1 cellular context compared by ENCODE assay signal in genomic region chr17:42458497-42459255, GRCh38.
TF ChIP-seq lines count a peak whose summit lies in the region.

ATP6V0A1 (plus strand) TSS chr17:42458878; CDS start chr17:42460895, 2,017 bp downstream.

TF ChIP-seq in HEK293, 187 proteins besides CTCF, POLR2A, EP300 and RAD21 (continued from another document and continues in another):
- peak; percentile 71; the same call in 1 of the 2 replicates for TF ChIP-seq ZBTB10 (tag by site-specific recombination; IDR thresholded peaks at IDR 0.05)
- peak; percentile 58 for TF ChIP-seq SP7 (tag by site-specific recombination; IDR thresholded peaks at IDR 0.05)
- peak; percentile 61 for TF ChIP-seq ZNF394 (tag by site-specific recombination; IDR thresholded peaks at IDR 0.05; ENCODE audit: borderline replicate concordance)
- TF ChIP-seq ZNF335 (tag by site-specific recombination; conservative IDR thresholded peaks at IDR 0.05): peak; percentile 80
- TF ChIP-seq ZNF324 (tag by site-specific recombination; IDR thresholded peaks at IDR 0.05): 0 out of 2 replicates have a peak, but pooled peaks have one; percentile 14
- TF ChIP-seq ZBTB20 (tag by site-specific recombination; IDR thresholded peaks at IDR 0.05): peak; percentile 17; the same call in 1 of the 2 replicates
- no peak for TF ChIP-seq ZNF184 (tag by site-specific recombination; IDR thresholded peaks at IDR 0.05)
- no peak for TF ChIP-seq ZNF26 (tag by site-specific recombination; IDR thresholded peaks at IDR 0.05)
- TF ChIP-seq ZNF37A (tag by site-specific recombination; IDR thresholded peaks at IDR 0.05): no peak
- peak; percentile 53; the same call in 1 of the 2 replicates for TF ChIP-seq ZNF777 (tag by site-specific recombination; IDR thresholded peaks at IDR 0.05; ENCODE audit: borderline replicate concordance)
- peak; percentile 76 for TF ChIP-seq ZNF2 (tag by site-specific recombination; IDR thresholded peaks at IDR 0.05)
- TF ChIP-seq ZNF266 (tag by site-specific recombination; IDR thresholded peaks at IDR 0.05; ENCODE audit: low read depth): no peak
- peak; percentile 53 for TF ChIP-seq KLF9 (tag by site-specific recombination; IDR thresholded peaks at IDR 0.05; ENCODE audit: low read depth)
- peak; percentile 61 for TF ChIP-seq ZFHX2 (tag by site-specific recombination; conservative IDR thresholded peaks at IDR 0.05)
- peak; percentile 80 for TF ChIP-seq ZXDB (tag by site-specific recombination; IDR thresholded peaks at IDR 0.05)
- TF ChIP-seq ATF2 (tag by site-specific recombination; IDR thresholded peaks at IDR 0.05; ENCODE audit: low read depth): peak; percentile 92
- TF ChIP-seq PRDM10 (tag by site-specific recombination; IDR thresholded peaks at IDR 0.05): peak; percentile 86
- TF ChIP-seq KLF17 (tag by site-specific recombination; IDR thresholded peaks at IDR 0.05): peak; percentile 48; the same call in 1 of the 2 replicates
- TF ChIP-seq ZEB2 (tag by site-specific recombination; IDR thresholded peaks at IDR 0.05): peak; percentile 32; the same call in 1 of the 2 replicates
- 0 out of 2 replicates have a peak, but pooled peaks have one; percentile 31 for TF ChIP-seq ZNF561 (tag by site-specific recombination; IDR thresholded peaks at IDR 0.05; ENCODE audit: borderline replicate concordance)
- 0 out of 2 replicates have a peak, but pooled peaks have one; percentile 35 for TF ChIP-seq YY2 (tag by site-specific recombination; IDR thresholded peaks at IDR 0.05)
- TF ChIP-seq ZNF23 (tag by site-specific recombination; IDR thresholded peaks at IDR 0.05; ENCODE audit: borderline replicate concordance): no peak
- TF ChIP-seq ZNF223 (tag by site-specific recombination; IDR thresholded peaks at IDR 0.05): peak; percentile 8; the same call in 1 of the 2 replicates
- peak; percentile 81 for TF ChIP-seq ZBTB1 (tag by site-specific recombination; IDR thresholded peaks at IDR 0.05)
- no peak for TF ChIP-seq ZNF426 (tag by site-specific recombination; IDR thresholded peaks at IDR 0.05)
- TF ChIP-seq ZNF843 (tag by site-specific recombination; IDR thresholded peaks at IDR 0.05): peak; percentile 35; the same call in 1 of the 2 replicates
- TF ChIP-seq ZNF600 (tag by site-specific recombination; IDR thresholded peaks at IDR 0.05): 0 out of 2 replicates have a peak, but pooled peaks have one; percentile 33
- peak; percentile 78 for TF ChIP-seq YY1 (tag by site-specific recombination; IDR thresholded peaks at IDR 0.05)
- TF ChIP-seq ZNF791 (tag by site-specific recombination; IDR thresholded peaks at IDR 0.05): no peak
- no peak for TF ChIP-seq ZBTB49 (tag by site-specific recombination; IDR thresholded peaks at IDR 0.05; ENCODE audit: low read depth)
- peak; percentile 70 for TF ChIP-seq GLIS1 (tag by site-specific recombination; IDR thresholded peaks at IDR 0.05)
- TF ChIP-seq ZNF629 (tag by site-specific recombination; IDR thresholded peaks at IDR 0.05): peak; percentile 80
- TF ChIP-seq PRDM6 (tag by site-specific recombination; IDR thresholded peaks at IDR 0.05): no peak
- TF ChIP-seq PATZ1 (tag by site-specific recombination; IDR thresholded peaks at IDR 0.05): peak; percentile 95
- 0 out of 2 replicates have a peak, but pooled peaks have one; percentile 31 for TF ChIP-seq PBX3 (CRISPR knock-in tag; IDR thresholded peaks at IDR 0.05)
- TF ChIP-seq SP3 (tag by site-specific recombination; IDR thresholded peaks at IDR 0.05): peak; percentile 57
- peak; percentile 64 for TF ChIP-seq ZBTB7A (tag by site-specific recombination; IDR thresholded peaks at IDR 0.05; ENCODE audit: low read depth)
- TF ChIP-seq ZNF558 (tag by site-specific recombination; IDR thresholded peaks at IDR 0.05): no peak; the same call in 1 of the 2 replicates
- TF ChIP-seq OVOL3 (tag by site-specific recombination; IDR thresholded peaks at IDR 0.05): 0 out of 2 replicates have a peak, but pooled peaks have one; percentile 47
- TF ChIP-seq ZIC2 (tag by site-specific recombination; IDR thresholded peaks at IDR 0.05): peak; percentile 63
- TF ChIP-seq BCL11B (tag by site-specific recombination; IDR thresholded peaks at IDR 0.05; ENCODE audit: low read depth): peak; percentile 97
- 0 out of 2 replicates have a peak, but pooled peaks have one; percentile 38 for TF ChIP-seq ZBTB6 (tag by site-specific recombination; IDR thresholded peaks at IDR 0.05)
